ENCODE assay signal across 2 cellular contexts in the genomic region with DNA sequence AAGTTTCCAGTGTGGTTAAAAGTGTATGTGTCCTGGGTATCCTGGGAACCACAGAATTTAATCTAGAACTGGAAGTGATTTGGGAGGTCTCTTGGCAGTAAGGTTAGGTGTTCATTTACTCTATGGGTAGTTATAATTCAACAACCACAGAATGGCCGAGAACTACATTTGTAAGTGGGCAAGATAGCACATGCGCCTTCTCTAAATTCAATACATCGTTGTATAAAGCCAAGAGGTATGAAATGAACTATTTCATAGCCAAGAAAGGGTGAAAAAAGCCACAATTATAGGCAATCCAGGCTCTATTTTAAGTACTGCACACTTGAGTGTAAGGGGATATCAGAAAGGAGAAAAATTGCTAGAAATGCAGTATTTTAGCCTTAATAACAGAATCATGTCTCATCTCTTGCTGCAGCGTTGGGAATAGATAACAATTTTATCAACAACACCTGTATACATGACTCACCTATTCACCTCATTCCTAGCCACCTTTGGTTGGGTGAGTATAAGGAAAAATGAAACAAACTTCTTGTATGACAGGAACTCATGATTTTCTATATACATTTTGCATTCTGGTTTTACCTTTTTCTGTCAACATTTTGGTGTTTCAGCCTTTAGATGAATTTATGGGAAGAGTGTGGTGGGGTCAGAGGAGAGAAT.
TF ChIP-seq lines count a peak whose summit lies in the region.

No MANE protein-coding gene starts in this region.

TF ChIP-seq in GM23338, 12 proteins besides CTCF, POLR2A, EP300 and RAD21 (continues in another document):
- TF ChIP-seq NANOG (IDR thresholded peaks at IDR 0.05; ENCODE audit: borderline replicate concordance) (no peak), EZH2 (IDR thresholded peaks at IDR 0.05; ENCODE audit: low read depth, unreplicated experiment) (no peak), STAT1 (IDR thresholded peaks at IDR 0.05; ENCODE audit: unreplicated experiment) (no peak), CREB1 (CRISPR knock-in tag; IDR thresholded peaks at IDR 0.05; ENCODE audit: low read depth) (no peak), POLR2AphosphoS5 (IDR thresholded peaks at IDR 0.05; ENCODE audit: low read depth) (no peak), JUNB (IDR thresholded peaks at IDR 0.05; ENCODE audit: unreplicated experiment) (no peak), EZH2phosphoT487 (IDR thresholded peaks at IDR 0.05; ENCODE audit: unreplicated experiment) (no peak)
- TF ChIP-seq, protein P1, sequence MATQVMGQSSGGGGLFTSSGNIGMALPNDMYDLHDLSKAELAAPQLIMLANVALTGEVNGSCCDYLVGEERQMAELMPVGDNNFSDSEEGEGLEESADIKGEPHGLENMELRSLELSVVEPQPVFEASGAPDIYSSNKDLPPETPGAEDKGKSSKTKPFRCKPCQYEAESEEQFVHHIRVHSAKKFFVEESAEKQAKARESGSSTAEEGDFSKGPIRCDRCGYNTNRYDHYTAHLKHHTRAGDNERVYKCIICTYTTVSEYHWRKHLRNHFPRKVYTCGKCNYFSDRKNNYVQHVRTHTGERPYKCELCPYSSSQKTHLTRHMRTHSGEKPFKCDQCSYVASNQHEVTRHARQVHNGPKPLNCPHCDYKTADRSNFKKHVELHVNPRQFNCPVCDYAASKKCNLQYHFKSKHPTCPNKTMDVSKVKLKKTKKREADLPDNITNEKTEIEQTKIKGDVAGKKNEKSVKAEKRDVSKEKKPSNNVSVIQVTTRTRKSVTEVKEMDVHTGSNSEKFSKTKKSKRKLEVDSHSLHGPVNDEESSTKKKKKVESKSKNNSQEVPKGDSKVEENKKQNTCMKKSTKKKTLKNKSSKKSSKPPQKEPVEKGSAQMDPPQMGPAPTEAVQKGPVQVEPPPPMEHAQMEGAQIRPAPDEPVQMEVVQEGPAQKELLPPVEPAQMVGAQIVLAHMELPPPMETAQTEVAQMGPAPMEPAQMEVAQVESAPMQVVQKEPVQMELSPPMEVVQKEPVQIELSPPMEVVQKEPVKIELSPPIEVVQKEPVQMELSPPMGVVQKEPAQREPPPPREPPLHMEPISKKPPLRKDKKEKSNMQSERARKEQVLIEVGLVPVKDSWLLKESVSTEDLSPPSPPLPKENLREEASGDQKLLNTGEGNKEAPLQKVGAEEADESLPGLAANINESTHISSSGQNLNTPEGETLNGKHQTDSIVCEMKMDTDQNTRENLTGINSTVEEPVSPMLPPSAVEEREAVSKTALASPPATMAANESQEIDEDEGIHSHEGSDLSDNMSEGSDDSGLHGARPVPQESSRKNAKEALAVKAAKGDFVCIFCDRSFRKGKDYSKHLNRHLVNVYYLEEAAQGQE (IDR thresholded peaks at IDR 0.05; ENCODE audit: unreplicated experiment), result no peak
- TF ChIP-seq, protein P2, sequence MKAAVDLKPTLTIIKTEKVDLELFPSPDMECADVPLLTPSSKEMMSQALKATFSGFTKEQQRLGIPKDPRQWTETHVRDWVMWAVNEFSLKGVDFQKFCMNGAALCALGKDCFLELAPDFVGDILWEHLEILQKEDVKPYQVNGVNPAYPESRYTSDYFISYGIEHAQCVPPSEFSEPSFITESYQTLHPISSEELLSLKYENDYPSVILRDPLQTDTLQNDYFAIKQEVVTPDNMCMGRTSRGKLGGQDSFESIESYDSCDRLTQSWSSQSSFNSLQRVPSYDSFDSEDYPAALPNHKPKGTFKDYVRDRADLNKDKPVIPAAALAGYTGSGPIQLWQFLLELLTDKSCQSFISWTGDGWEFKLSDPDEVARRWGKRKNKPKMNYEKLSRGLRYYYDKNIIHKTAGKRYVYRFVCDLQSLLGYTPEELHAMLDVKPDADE (IDR thresholded peaks at IDR 0.05), result no peak

TF ChIP-seq in IMR-90, 13 proteins besides CTCF, POLR2A, EP300 and RAD21:
- TF ChIP-seq RCOR1 (IDR thresholded peaks at IDR 0.05; ENCODE audit: insufficient replicate concordance, low read length) (no peak), MAFK (IDR thresholded peaks at IDR 0.05; ENCODE audit: low read depth, low read length) (no peak), MAZ (IDR thresholded peaks at IDR 0.05; ENCODE audit: borderline replicate concordance, low read depth, low read length) (no peak), CHD1 (IDR thresholded peaks at IDR 0.05; ENCODE audit: low read depth, low read length) (no peak), RFX5 (IDR thresholded peaks at IDR 0.05; ENCODE audit: low read depth, low read length) (no peak), MXI1 (IDR thresholded peaks at IDR 0.05; ENCODE audit: borderline replicate concordance, low read depth, low read length) (no peak)
- TF ChIP-seq, protein P3, sequence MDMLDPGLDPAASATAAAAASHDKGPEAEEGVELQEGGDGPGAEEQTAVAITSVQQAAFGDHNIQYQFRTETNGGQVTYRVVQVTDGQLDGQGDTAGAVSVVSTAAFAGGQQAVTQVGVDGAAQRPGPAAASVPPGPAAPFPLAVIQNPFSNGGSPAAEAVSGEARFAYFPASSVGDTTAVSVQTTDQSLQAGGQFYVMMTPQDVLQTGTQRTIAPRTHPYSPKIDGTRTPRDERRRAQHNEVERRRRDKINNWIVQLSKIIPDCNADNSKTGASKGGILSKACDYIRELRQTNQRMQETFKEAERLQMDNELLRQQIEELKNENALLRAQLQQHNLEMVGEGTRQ (IDR thresholded peaks at IDR 0.05; ENCODE audit: low read depth, low read length), result no peak
- TF ChIP-seq, protein P4, sequence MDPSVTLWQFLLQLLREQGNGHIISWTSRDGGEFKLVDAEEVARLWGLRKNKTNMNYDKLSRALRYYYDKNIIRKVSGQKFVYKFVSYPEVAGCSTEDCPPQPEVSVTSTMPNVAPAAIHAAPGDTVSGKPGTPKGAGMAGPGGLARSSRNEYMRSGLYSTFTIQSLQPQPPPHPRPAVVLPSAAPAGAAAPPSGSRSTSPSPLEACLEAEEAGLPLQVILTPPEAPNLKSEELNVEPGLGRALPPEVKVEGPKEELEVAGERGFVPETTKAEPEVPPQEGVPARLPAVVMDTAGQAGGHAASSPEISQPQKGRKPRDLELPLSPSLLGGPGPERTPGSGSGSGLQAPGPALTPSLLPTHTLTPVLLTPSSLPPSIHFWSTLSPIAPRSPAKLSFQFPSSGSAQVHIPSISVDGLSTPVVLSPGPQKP (IDR thresholded peaks at IDR 0.05; ENCODE audit: borderline replicate concordance, low read depth, low read length), result no peak
TF ChIP-seq in IMR-90: peak in this region for 0.
